Comparison of ENCODE assay signal across 8 cellular contexts in genomic region chr7:152076324-152076821, GRCh38. TPM values are rescaled to one million over a fixed set of nuclear protein-coding genes. Genes with fewer than 3 reads are reported as not detected.
A peak's percentile ranks its signal among the peaks of the same experiment; 100 is the strongest.
DNase-seq lines count a peak whose midpoint lies in the region; ATAC-seq and TF ChIP-seq lines count a peak whose summit lies in the region.

No MANE protein-coding gene starts in this region.

- H3K27ac Mint-ChIP-seq in CD4-positive, CD25-positive, alpha-beta regulatory T cell, result peak overlapping the region in 1 of 3 donors; percentile 11

- no peaks in the 10 kb centered on the region for H3K9me3 ChIP-seq in CD4-positive, CD25-positive, alpha-beta regulatory T cell (ENCODE audit: control insufficient read depth in 2 of 2, low read length in 2 of 2)

- peak in 2 of 3 donors; percentile 6 to 22 for DNase-seq in CD4-positive, CD25-positive, alpha-beta regulatory T cell
- DNase-seq in HEK293T (ENCODE audit: extremely low spot score) (peak; percentile 82), astrocyte of the cerebellum (ENCODE audit: low read depth) (no peak), left lobe of liver (ENCODE audit: low spot score) (no peak), DMS153 treated with DMSO at 0.1 percent for 48 hours (lab: John Stamatoyannopoulos, UW; ENCODE audit: unreplicated experiment) (no peak), ureter (ENCODE audit: low spot score) (no peak)
- DNase-seq in activated T-cell treated with anti-CD3 and anti-CD28 coated beads, Interleukin-2, amount 50 U/mL, for 1 hour, result no peak

- no peaks in the 10 kb centered on the region for H3K4me1 ChIP-seq in CD4-positive, CD25-positive, alpha-beta regulatory T cell (ENCODE audit: control insufficient read depth, insufficient read depth, low read length, poor library complexity, severe bottlenecking)

- H3K4me1 Mint-ChIP-seq in CD4-positive, CD25-positive, alpha-beta regulatory T cell, result peaks cover 36 to 50% (median 42%) of the 10 kb centered on the region in 4 donors

- peaks cover 3% of the 10 kb centered on the region for H3K36me3 Mint-ChIP-seq in CD4-positive, CD25-positive, alpha-beta regulatory T cell

- H3K27ac ChIP-seq in CD4-positive, CD25-positive, alpha-beta regulatory T cell (ENCODE audit: insufficient read depth, low read length, poor library complexity, severe bottlenecking), result no peak overlapping the region

- no peak overlapping the region for H3K4me3 Mint-ChIP-seq in CD4-positive, CD25-positive, alpha-beta regulatory T cell

- H3K36me3 ChIP-seq in CD4-positive, CD25-positive, alpha-beta regulatory T cell (ENCODE audit: control insufficient read depth, insufficient read depth, low read length), result no peaks in the 10 kb centered on the region

- H3K27me3 ChIP-seq in CD4-positive, CD25-positive, alpha-beta regulatory T cell (ENCODE audit: control insufficient read depth, insufficient read depth, low read length), result no peaks in the 10 kb centered on the region

- ATAC-seq in CD4-positive, CD25-positive, alpha-beta regulatory T cell (ENCODE audit: low read depth in 2 of 2), result no peak
- ATAC-seq in left lobe of liver (peak; percentile 81), GM19035 (IDR thresholded peaks at IDR 0.05; ENCODE audit: unreplicated experiment) (no peak)

- POLR2A ChIA-PET in HEK293T (lab: Yijun Ruan, JAX), result no interaction called here

- no peak overlapping the region for H3K4me3 ChIP-seq in CD4-positive, CD25-positive, alpha-beta regulatory T cell (ENCODE audit: low read depth, low read length)
- H3K4me3 ChIP-seq in astrocyte of the cerebellum (ENCODE audit: low read depth, low read length), result no peak overlapping the region

- in situ Hi-C loops in astrocyte of the cerebellum (cut with HindIII; ENCODE audit: low sequenced_read_pairs), result loop anchor here (5.0 kb wide), 1 partner anchor 56 kb away; no protein-coding TSS in a partner anchor

- peaks cover 0 to 1% (median 0%) of the 10 kb centered on the region in 7 donors for H3K9me3 Mint-ChIP-seq in CD4-positive, CD25-positive, alpha-beta regulatory T cell

- no peaks in the 10 kb centered on the region for H3K27me3 Mint-ChIP-seq in CD4-positive, CD25-positive, alpha-beta regulatory T cell

- TF ChIP-seq CTCF in astrocyte of the cerebellum (IDR thresholded peaks at IDR 0.05; ENCODE audit: low read depth, low read length, missing control alignments), result peak; percentile 39

- CTCF ChIA-PET in HEK293T (lab: Yijun Ruan, JAX), result interaction anchor here (0.6 to 1.6 kb wide), 9 partner anchors 9 to 500 kb away, joined by 3 to 6 read pairs (median 4); no protein-coding TSS in a partner anchor

TF ChIP-seq in HEK293T, 16 proteins besides CTCF, POLR2A, EP300 and RAD21:
- TF ChIP-seq SUZ12 (IDR thresholded peaks at IDR 0.05) (no peak), FOXK2 (IDR thresholded peaks at IDR 0.05) (no peak), SP1 (IDR thresholded peaks at IDR 0.05) (no peak), L3MBTL2 (conservative IDR thresholded peaks at IDR 0.05) (no peak), FOXA1 (IDR thresholded peaks at IDR 0.05) (no peak), CTBP1 (IDR thresholded peaks at IDR 0.05; ENCODE audit: borderline replicate concordance) (no peak), BHLHE40 (IDR thresholded peaks at IDR 0.05; ENCODE audit: borderline replicate concordance) (no peak), ZNF384 (IDR thresholded peaks at IDR 0.05) (no peak), PKNOX1 (IDR thresholded peaks at IDR 0.05) (no peak)

RNA-seq across cellular contexts. Expression of gene GALNT11, which starts 50.9 kb away (rescaled TPM):
- total RNA-seq in CD4-positive, CD25-positive, alpha-beta regulatory T cell, result 25.3 TPM
- 10 to 100 TPM; 22.5 to 27.1 (median 25.7) TPM for polyA plus RNA-seq in CD4-positive, CD25-positive, alpha-beta regulatory T cell
- total RNA-seq in left lobe of liver (13.2 TPM), ureter (58.8 TPM)

Comparison
In these comparisons a context has a peak if more than half of its experiments do, and no peak if none do; other contexts are left out.
1. DNase-seq: peak in CD4-positive, CD25-positive, alpha-beta regulatory T cell (2 of 3) and HEK293T (single experiment); none in astrocyte of the cerebellum (single experiment), left lobe of liver (single experiment), DMS153 treated with DMSO at 0.1 percent for 48 hours (single experiment), ureter (single experiment) and activated T-cell treated with anti-CD3 and anti-CD28 coated beads, Interleukin-2, amount 50 U/mL, for 1 hour (single experiment).